In the genomic region with DNA sequence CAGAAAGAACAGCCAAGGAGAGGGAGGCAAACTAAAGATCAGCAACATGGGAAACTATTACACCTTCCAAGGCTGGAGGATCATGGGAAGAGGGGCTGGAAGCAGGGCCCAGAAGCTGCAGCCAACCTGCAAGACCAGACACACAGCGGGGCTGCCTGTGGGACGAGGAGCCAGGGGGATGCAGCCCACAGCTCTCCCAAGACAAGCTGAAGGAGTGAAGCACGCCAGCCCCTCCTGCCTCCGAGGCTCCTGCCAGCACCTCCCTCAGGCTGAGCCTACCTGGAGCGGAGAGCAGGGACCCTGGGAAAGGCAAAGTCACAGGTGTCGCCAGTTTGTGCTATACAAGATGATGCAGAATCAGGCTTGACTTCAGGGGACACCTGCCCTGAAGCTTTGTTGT, we compare ENCODE assay signal across 26 cellular contexts.
"Had no signal": no experiment of that assay in that cellular context is flagged by ENCODE, and none has a peak within 500 bp of the region (broad histone marks: within the 10 kb centered on the region; RNA-seq: fewer than 3 reads in every experiment).

No MANE protein-coding gene starts in this region.

- H3K27me3 Mint-ChIP-seq: stimulated activated naive CD8-positive, alpha-beta T cell treated with anti-CD3 and anti-CD28 coated beads, Interleukin-15, Interleukin-2, amounts not matched to agents 100 ng/mL and 50 ng/mL, for 24 hours had no signal

- H3K9me3 Mint-ChIP-seq: effector memory CD8-positive, alpha-beta T cell; immature natural killer cell; natural killer cell; neural crest cell; stimulated activated effector memory CD8-positive, alpha-beta T cell treated with anti-CD3 and anti-CD28 coated beads, Interleukin-12 subunit alpha, Interleukin-12 subunit beta, amount 100 ng/mL, for 72 hours; stimulated activated naive CD8-positive, alpha-beta T cell treated with anti-CD3 and anti-CD28 coated beads, Interleukin-15, Interleukin-2, amounts not matched to agents 100 ng/mL and 50 ng/mL, for 24 hours had no signal

- DNase-seq: dermis blood vessel endothelial cell; effector memory CD8-positive, alpha-beta T cell; erythroblast; esophagus squamous epithelium; foreskin melanocyte; hypothalamus; immature natural killer cell; islet precursor cell; left ventricle myocardium superior; lower lobe of right lung; natural killer cell; pancreas; retina; right lobe of liver; small intestine; stimulated activated CD4-positive, alpha-beta T cell treated with anti-CD3 and anti-CD28 coated beads, Interleukin-12 subunit alpha, Interleukin-12 subunit beta, amount 100 ng/mL, for 4 hours; stimulated activated CD4-positive, alpha-beta T cell treated with anti-CD3 and anti-CD28 coated beads, Interleukin-1b, Interleukin-23, amount 100 ng/mL, for 48 hours; stimulated activated CD4-positive, alpha-beta T cell treated with anti-CD3 and anti-CD28 coated beads, Interleukin-4, amount 100 ng/mL, for 1 hour; trophoblast cell had no signal

- ATAC-seq: effector memory CD8-positive, alpha-beta T cell; left ventricle myocardium superior; lower lobe of right lung; natural killer cell; stimulated activated effector memory CD8-positive, alpha-beta T cell treated with anti-CD3 and anti-CD28 coated beads, Interleukin-12 subunit alpha, Interleukin-12 subunit beta, amount 100 ng/mL, for 72 hours had no signal

- H3K4me3 Mint-ChIP-seq: effector memory CD8-positive, alpha-beta T cell; immature natural killer cell; natural killer cell; neural crest cell; stimulated activated effector memory CD8-positive, alpha-beta T cell treated with anti-CD3 and anti-CD28 coated beads, Interleukin-12 subunit alpha, Interleukin-12 subunit beta, amount 100 ng/mL, for 72 hours; stimulated activated naive CD8-positive, alpha-beta T cell treated with anti-CD3 and anti-CD28 coated beads, Interleukin-15, Interleukin-2, amounts not matched to agents 100 ng/mL and 50 ng/mL, for 24 hours had no signal

- H3K36me3 Mint-ChIP-seq: immature natural killer cell; natural killer cell; stimulated activated effector memory CD8-positive, alpha-beta T cell treated with anti-CD3 and anti-CD28 coated beads, Interleukin-12 subunit alpha, Interleukin-12 subunit beta, amount 100 ng/mL, for 72 hours had no signal

- H3K27me3 ChIP-seq: esophagus squamous epithelium, neutrophil, pancreas, right lobe of liver, vagina had no signal

- H3K9me3 ChIP-seq: esophagus squamous epithelium, lower lobe of right lung, neutrophil, pancreas, right lobe of liver, vagina had no signal

- H3K27ac Mint-ChIP-seq: effector memory CD8-positive, alpha-beta T cell; immature natural killer cell; natural killer cell; stimulated activated effector memory CD8-positive, alpha-beta T cell treated with anti-CD3 and anti-CD28 coated beads, Interleukin-12 subunit alpha, Interleukin-12 subunit beta, amount 100 ng/mL, for 72 hours; stimulated activated naive CD8-positive, alpha-beta T cell treated with anti-CD3 and anti-CD28 coated beads, Interleukin-15, Interleukin-2, amounts not matched to agents 100 ng/mL and 50 ng/mL, for 24 hours had no signal

- FAIRE-seq: endometrium, pancreas, small intestine had no signal

- H3K27ac ChIP-seq: coronary artery, esophagus squamous epithelium, lower lobe of right lung, neutrophil, pancreas, right lobe of liver, vagina had no signal

- H3K36me3 ChIP-seq: lower lobe of right lung, neutrophil, pancreas, right lobe of liver, vagina had no signal

- H3K4me1 Mint-ChIP-seq: immature natural killer cell; natural killer cell; neural crest cell; stimulated activated effector memory CD8-positive, alpha-beta T cell treated with anti-CD3 and anti-CD28 coated beads, Interleukin-12 subunit alpha, Interleukin-12 subunit beta, amount 100 ng/mL, for 72 hours had no signal

- H3K4me3 ChIP-seq: coronary artery, esophagus squamous epithelium, lower lobe of right lung, pancreas, right lobe of liver, vagina had no signal

- H3K4me1 ChIP-seq: lower lobe of right lung, right lobe of liver had no signal
